8 cellular contexts compared by ENCODE assay signal in the genomic region with DNA sequence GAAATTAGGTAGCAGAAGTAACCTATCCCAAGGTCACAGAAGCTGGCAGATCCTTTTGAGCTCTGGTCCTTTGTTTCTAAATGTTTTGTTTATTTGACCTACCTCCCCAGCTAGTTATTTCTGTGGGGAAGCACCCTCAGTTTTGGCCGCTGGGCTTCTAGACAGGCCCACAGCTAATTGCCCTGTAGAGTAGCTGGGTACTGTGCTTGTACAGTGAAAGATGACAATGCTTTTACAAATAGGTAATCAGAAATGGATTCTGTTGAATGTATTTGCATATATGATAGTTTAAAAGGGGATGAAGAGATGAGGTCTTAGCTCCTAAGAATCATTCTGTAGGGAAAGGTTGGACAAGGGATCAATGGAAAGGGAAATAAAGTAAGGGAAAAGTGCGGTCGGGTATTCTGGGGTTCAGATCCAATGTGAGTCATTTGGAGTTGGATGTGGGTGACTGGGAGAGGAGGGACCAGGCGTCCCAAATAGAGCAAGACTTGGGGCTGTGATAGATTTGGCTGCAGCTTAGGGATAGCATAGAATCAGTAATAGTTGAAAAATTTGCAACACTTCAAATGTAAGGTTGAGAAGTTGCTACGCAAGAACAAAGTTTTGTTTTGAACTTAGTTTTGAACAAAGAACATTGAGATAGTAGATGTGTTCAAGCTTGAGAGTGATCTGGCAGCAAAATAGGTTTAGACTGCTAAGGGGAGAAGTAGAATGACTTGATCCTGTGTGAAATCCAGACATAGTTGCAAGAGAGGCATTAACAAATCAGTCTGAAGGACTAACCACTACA. TPM values are rescaled to one million over a fixed set of nuclear protein-coding genes. Genes with fewer than 3 reads are reported as not detected.
DNase-seq lines count a peak whose midpoint lies in the region; TF ChIP-seq lines count a peak whose summit lies in the region.

No MANE protein-coding gene starts in this region.

- TF ChIP-seq CTCF in adrenal gland (IDR thresholded peaks at IDR 0.05) (no peak), kidney epithelial cell (IDR thresholded peaks at IDR 0.05; ENCODE audit: insufficient read depth, low read length, poor library complexity, severe bottlenecking) (no peak)

- H3K9me3 Mint-ChIP-seq in activated T-cell treated with anti-CD3 and anti-CD28 coated beads, Interleukin-2, amount 50 U/mL, for 24 hours = no peaks in the 10 kb centered on the region

- WGBS in adrenal gland, 4 donors = 35 to 50% (median 38%) methylated on average over 5 of the region's 5 CpGs

- H3K36me3 ChIP-seq in adrenal gland (replicated peaks in 1 of 2) (no peaks in the 10 kb centered on the region), kidney epithelial cell (ENCODE audit: control insufficient read depth, insufficient read depth, low read length) (no peaks in the 10 kb centered on the region)

- peak overlapping the region; percentile 98 for H3K4me3 Mint-ChIP-seq in activated T-cell treated with anti-CD3 and anti-CD28 coated beads, Interleukin-2, amount 50 U/mL, for 24 hours

- peak overlapping the region; percentile 17 to 69 (median 42) for H3K4me3 ChIP-seq in adrenal gland
- peak overlapping the region; percentile 75 for H3K4me3 ChIP-seq in kidney epithelial cell (ENCODE audit: low read depth, low read length)

- TF ChIP-seq POLR2A in adrenal gland (IDR thresholded peaks at IDR 0.05) = no peak

- H3K27me3 Mint-ChIP-seq in activated T-cell treated with anti-CD3 and anti-CD28 coated beads, Interleukin-2, amount 50 U/mL, for 24 hours = no peaks in the 10 kb centered on the region

- no peak for DNase-seq in activated T-cell treated with anti-CD3 and anti-CD28 coated beads, Interleukin-2, amount 50 U/mL, for 24 hours
- no peak for DNase-seq in activated T-cell treated with anti-CD3 and anti-CD28 coated beads for 4 hours
- no peak for DNase-seq in adrenal gland
- no peak for DNase-seq in kidney epithelial cell (ENCODE audit: low read depth)
- no peak for DNase-seq in D341Med (ENCODE audit: low spot score)
- no peak for DNase-seq in 8988T
- no peak for DNase-seq in T1000 (lab: John Stamatoyannopoulos, UW)

- intact Hi-C loops in adrenal gland (cut with DNase I) = loop anchor here in 1 of 2 donors (10.0 kb wide), 1 partner anchor 587 kb away; no protein-coding TSS in a partner anchor

- H3K9me3 ChIP-seq in adrenal gland (replicated peaks in 1 of 3) = no peaks in the 10 kb centered on the region

- peaks cover 54% of the 10 kb centered on the region for H3K4me1 Mint-ChIP-seq in activated T-cell treated with anti-CD3 and anti-CD28 coated beads, Interleukin-2, amount 50 U/mL, for 24 hours (ENCODE audit: low read depth)

- H3K27ac ChIP-seq in adrenal gland (peak overlapping the region; percentile 42 to 94 (median 87)), temporal lobe (ENCODE audit: low read depth, low read length) (peak overlapping the region; percentile 34)

- H3K27me3 ChIP-seq in adrenal gland (no peaks in the 10 kb centered on the region), kidney epithelial cell (ENCODE audit: control insufficient read depth, insufficient read depth, low read length) (no peaks in the 10 kb centered on the region)

- H3K36me3 Mint-ChIP-seq in activated T-cell treated with anti-CD3 and anti-CD28 coated beads, Interleukin-2, amount 50 U/mL, for 24 hours (ENCODE audit: low read depth) = peaks cover 62% of the 10 kb centered on the region

- peak overlapping the region; percentile 99 for H3K27ac Mint-ChIP-seq in activated T-cell treated with anti-CD3 and anti-CD28 coated beads, Interleukin-2, amount 50 U/mL, for 24 hours

- peaks cover 22 to 60% of the 10 kb centered on the region in 2 donors for H3K4me1 ChIP-seq in adrenal gland (replicated peaks in 1 of 2)

RNA-seq across cellular contexts. Expression of gene NUDT4, which starts 3.7 kb away (rescaled TPM):
- total RNA-seq in adrenal gland (100 to 1,000 TPM in 7 of 8 donors, 10 to 100 TPM in 1; 71.1 to 195 (median 153) TPM), kidney epithelial cell (33.6 and 33.8 TPM in 2 replicates), temporal lobe (93.4 TPM)
- 100 to 1,000 TPM in 1 of 3 donors, 10 to 100 TPM in 2; 23.0 to 175 (median 29.6) TPM for polyA plus RNA-seq in adrenal gland
